ENCODE assay signal across 15 cellular contexts in genomic region chr12:65649126-65649525, GRCh38.
DNase-seq lines count a peak whose midpoint lies in the region; ATAC-seq, FAIRE-seq and TF ChIP-seq lines count a peak whose summit lies in the region.
"Had no signal": no experiment of that assay in that cellular context is flagged by ENCODE, and none has a peak within 500 bp of the region (broad histone marks: within the 10 kb centered on the region; RNA-seq: fewer than 3 reads in every experiment).

No MANE protein-coding gene starts in this region.

- H3K36me3 Mint-ChIP-seq in CD4-positive, alpha-beta memory T cell = no peaks in the 10 kb centered on the region
- no peaks in the 10 kb centered on the region for H3K36me3 Mint-ChIP-seq in GM23338 (ENCODE audit: low read depth)
- H3K36me3 Mint-ChIP-seq: activated naive CD8-positive, alpha-beta T cell; stimulated activated effector memory CD8-positive, alpha-beta T cell treated with anti-CD3 and anti-CD28 coated beads, Interleukin-12 subunit alpha, Interleukin-12 subunit beta, amount 100 ng/mL, for 72 hours had no signal

- BruUV-seq in endothelial cell of umbilical vein (replicated peaks; lab: Mats Ljungman, UMichigan) = no TSS peak

- H3K4me2 ChIP-seq in endothelial cell of umbilical vein (ENCODE audit: insufficient read depth, low read length) (peak overlapping the region; percentile 9), osteoblast (ENCODE audit: insufficient read depth, low read length) (peak overlapping the region; percentile 8), GM23338 (no peak overlapping the region)
- H3K4me2 ChIP-seq: hepatocyte had no signal

- no peak for TF ChIP-seq POLR2A in endothelial cell of umbilical vein (IDR thresholded peaks at IDR 0.05; ENCODE audit: low read depth, low read length)

- intact Hi-C loops in endothelial cell of umbilical vein (cut with micrococcal nuclease) = loop anchor here (1.0 to 2.0 kb wide), 5 partner anchors 8 to 46 kb away; no protein-coding TSS in a partner anchor
- intact Hi-C loops in CD4-positive, alpha-beta memory T cell (cut with micrococcal nuclease) = no loop called here

- no peaks in the 10 kb centered on the region for H3K9me1 ChIP-seq in endothelial cell of umbilical vein (replicated peaks; ENCODE audit: control insufficient read depth, extremely low read depth, insufficient read depth, low read length)

- H2AFZ ChIP-seq in endothelial cell of umbilical vein (ENCODE audit: low read depth, low read length) (no peak overlapping the region), osteoblast (ENCODE audit: low read length) (no peak overlapping the region), GM23338 (no peak overlapping the region)
- H2AFZ ChIP-seq: hepatocyte had no signal

- H3F3A ChIP-seq in GM23338 (replicated peaks; ENCODE audit: low read depth) = no peaks in the 10 kb centered on the region

- TF ChIP-seq CTCF in BJ (IDR thresholded peaks at IDR 0.05; ENCODE audit: insufficient read depth, low read depth, low read length) = no peak
- no peak for TF ChIP-seq CTCF in endothelial cell of umbilical vein (IDR thresholded peaks at IDR 0.05; ENCODE audit: extremely low read depth in 1 of 2, insufficient read depth in 1 of 2, low read depth in 1 of 2, low read length in 2 of 2)
- no peak for TF ChIP-seq CTCF in osteoblast (IDR thresholded peaks at IDR 0.05; ENCODE audit: extremely low read depth, low read depth, low read length)
- no peak for TF ChIP-seq CTCF in GM23338 (conservative IDR thresholded peaks at IDR 0.05; ENCODE audit: low read depth in 2 of 2)

- H3K4me1 ChIP-seq in endothelial cell of umbilical vein (ENCODE audit: control insufficient read depth, extremely low read depth, insufficient read depth, low read length) (peaks cover 38% of the 10 kb centered on the region), osteoblast (ENCODE audit: insufficient read depth, low read length) (peaks cover 16% of the 10 kb centered on the region), GM23338 (ENCODE audit: insufficient read depth) (peaks cover 5% of the 10 kb centered on the region)
- no peaks in the 10 kb centered on the region for H3K4me1 ChIP-seq in CD4-positive, alpha-beta memory T cell (ENCODE audit: insufficient read depth, low read length)
- H3K4me1 ChIP-seq: psoas muscle had no signal

- no peaks in the 10 kb centered on the region for H3K9me3 ChIP-seq in endothelial cell of umbilical vein (replicated peaks; ENCODE audit: control insufficient read depth, insufficient read depth, low read length)
- H3K9me3 ChIP-seq in osteoblast (ENCODE audit: low read depth, low read length) = no peaks in the 10 kb centered on the region
- no peaks in the 10 kb centered on the region for H3K9me3 ChIP-seq in CD4-positive, alpha-beta memory T cell (ENCODE audit: control insufficient read depth in 1 of 2, low read length in 2 of 2)
- H3K9me3 ChIP-seq: psoas muscle had no signal

- CTCF ChIA-PET in BJ (lab: Yijun Ruan, JAX) = interaction anchor here (0.9 to 1.2 kb wide), 2 partner anchors 8 to 348 kb away, joined by 3 read pairs; no protein-coding TSS in a partner anchor
- CTCF ChIA-PET in endothelial cell of umbilical vein (lab: Charles Lee) = interaction anchor here (0.7 to 2.2 kb wide), 4 partner anchors 47 to 92 kb away, joined by 3 to 10 read pairs (median 3); no protein-coding TSS in a partner anchor
- CTCF ChIA-PET in CD4-positive, alpha-beta memory T cell (lab: Charles Lee; ENCODE audit: partially characterized antibody) = no interaction called here

- H3K27ac ChIP-seq in endothelial cell of umbilical vein (ENCODE audit: insufficient read depth, low read depth, low read length) = peak overlapping the region; percentile 95
- peak overlapping the region; percentile 93 for H3K27ac ChIP-seq in osteoblast (ENCODE audit: low read depth, low read length)
- no peak overlapping the region for H3K27ac ChIP-seq in CD4-positive, alpha-beta memory T cell (ENCODE audit: low read depth, low read length)
- no peak overlapping the region for H3K27ac ChIP-seq in GM23338 (ENCODE audit: low read depth)
- H3K27ac ChIP-seq: hepatocyte, psoas muscle had no signal

- H3K4me1 Mint-ChIP-seq in CD4-positive, alpha-beta memory T cell = no peaks in the 10 kb centered on the region
- H3K4me1 Mint-ChIP-seq in GM23338 = peaks cover 9% of the 10 kb centered on the region; the same call in 2 of the 3 replicates
- H3K4me1 Mint-ChIP-seq: stimulated activated effector memory CD8-positive, alpha-beta T cell treated with anti-CD3 and anti-CD28 coated beads, Interleukin-12 subunit alpha, Interleukin-12 subunit beta, amount 100 ng/mL, for 72 hours had no signal

- peak; percentile 91 for FAIRE-seq in endothelial cell of umbilical vein (lab: Jason Lieb, UNC)
- FAIRE-seq: GM19239 had no signal

- no peak overlapping the region for H3K4me3 Mint-ChIP-seq in CD4-positive, alpha-beta memory T cell
- H3K4me3 Mint-ChIP-seq in GM23338 = no peak overlapping the region
- H3K4me3 Mint-ChIP-seq: activated naive CD8-positive, alpha-beta T cell; stimulated activated effector memory CD8-positive, alpha-beta T cell treated with anti-CD3 and anti-CD28 coated beads, Interleukin-12 subunit alpha, Interleukin-12 subunit beta, amount 100 ng/mL, for 72 hours had no signal

- H3K9me2 ChIP-seq in GM23338 (ENCODE audit: insufficient read depth) = 0 out of 2 replicates have a peak, but pooled peaks cover 3% of the 10 kb centered on the region

- peaks cover 0 to 4% (median 0%) of the 10 kb centered on the region in 8 donors for H3K9me3 Mint-ChIP-seq in CD4-positive, alpha-beta memory T cell
- H3K9me3 Mint-ChIP-seq in GM23338 = no peaks in the 10 kb centered on the region
- H3K9me3 Mint-ChIP-seq: stimulated activated effector memory CD8-positive, alpha-beta T cell treated with anti-CD3 and anti-CD28 coated beads, Interleukin-12 subunit alpha, Interleukin-12 subunit beta, amount 100 ng/mL, for 72 hours had no signal

- no peak for ATAC-seq in GM23338
- ATAC-seq: stimulated activated effector memory CD8-positive, alpha-beta T cell treated with anti-CD3 and anti-CD28 coated beads, Interleukin-12 subunit alpha, Interleukin-12 subunit beta, amount 100 ng/mL, for 72 hours had no signal

- H3K36me3 ChIP-seq in BJ (ENCODE audit: control insufficient read depth, insufficient read depth, low read length) (no peaks in the 10 kb centered on the region), endothelial cell of umbilical vein (ENCODE audit: control insufficient read depth in 2 of 2, extremely low read depth in 1 of 2, insufficient read depth in 2 of 2, low read length in 2 of 2) (no peaks in the 10 kb centered on the region), osteoblast (ENCODE audit: insufficient read depth, low read length) (no peaks in the 10 kb centered on the region), GM23338 (ENCODE audit: insufficient read depth) (no peaks in the 10 kb centered on the region)
- H3K36me3 ChIP-seq in CD4-positive, alpha-beta memory T cell (ENCODE audit: insufficient read depth, low read length) = no peaks in the 10 kb centered on the region

- H3K9ac ChIP-seq in endothelial cell of umbilical vein (replicated peaks; ENCODE audit: extremely low read depth, insufficient read depth, low read length) = peak overlapping the region; percentile 81

- H3K27me3 ChIP-seq in BJ (ENCODE audit: control insufficient read depth, insufficient read depth, low read length) (no peaks in the 10 kb centered on the region), endothelial cell of umbilical vein (ENCODE audit: control insufficient read depth in 2 of 2, insufficient read depth in 2 of 2, low read length in 2 of 2) (no peaks in the 10 kb centered on the region), osteoblast (ENCODE audit: insufficient read depth, low read length) (no peaks in the 10 kb centered on the region), GM23338 (ENCODE audit: insufficient read depth) (no peaks in the 10 kb centered on the region)
- no peaks in the 10 kb centered on the region for H3K27me3 ChIP-seq in CD4-positive, alpha-beta memory T cell (ENCODE audit: insufficient read depth, low read length)
- H3K27me3 ChIP-seq: hepatocyte had no signal

- no peak overlapping the region for H3K27ac Mint-ChIP-seq in CD4-positive, alpha-beta memory T cell
- no peak overlapping the region for H3K27ac Mint-ChIP-seq in GM23338
- H3K27ac Mint-ChIP-seq: activated naive CD8-positive, alpha-beta T cell; stimulated activated effector memory CD8-positive, alpha-beta T cell treated with anti-CD3 and anti-CD28 coated beads, Interleukin-12 subunit alpha, Interleukin-12 subunit beta, amount 100 ng/mL, for 72 hours had no signal

- H4K20me1 ChIP-seq in endothelial cell of umbilical vein (replicated peaks; ENCODE audit: control insufficient read depth, extremely low read depth, insufficient read depth, low read length) (no peaks in the 10 kb centered on the region), osteoblast (ENCODE audit: insufficient read depth, low read length) (no peaks in the 10 kb centered on the region), GM23338 (replicated peaks; ENCODE audit: insufficient read depth) (no peaks in the 10 kb centered on the region)

- POLR2A ChIA-PET in BJ (lab: Charles Lee) = no interaction called here
- POLR2A ChIA-PET in endothelial cell of umbilical vein (lab: Charles Lee) = interaction anchor here (0.8 to 2.9 kb wide), 3 partner anchors 11 to 40 kb away, joined by 3 to 9 read pairs (median 4); no protein-coding TSS in a partner anchor
- POLR2A ChIA-PET in CD4-positive, alpha-beta memory T cell (lab: Charles Lee; ENCODE audit: partially characterized antibody) = no interaction called here

- H3K4me3 ChIP-seq in BJ (ENCODE audit: low read depth, low read length) (no peak overlapping the region), endothelial cell of umbilical vein (replicated peaks in 1 of 3; ENCODE audit: insufficient read depth in 1 of 3, low read depth in 1 of 3, low read length in 3 of 3) (no peak overlapping the region), osteoblast (ENCODE audit: insufficient read depth, low read length) (no peak overlapping the region), GM23338 (no peak overlapping the region)
- no peak overlapping the region for H3K4me3 ChIP-seq in CD4-positive, alpha-beta memory T cell (ENCODE audit: low read length in 2 of 2)
- H3K4me3 ChIP-seq: hepatocyte, psoas muscle had no signal

- H3K27me3 Mint-ChIP-seq in CD4-positive, alpha-beta memory T cell = no peaks in the 10 kb centered on the region
- H3K27me3 Mint-ChIP-seq in GM23338 (ENCODE audit: insufficient read depth, low read depth, poor library complexity) = peaks cover 3% of the 10 kb centered on the region

- DNase-seq in BJ (ENCODE audit: low read depth) (peak; percentile 92), NCI-H460 (ENCODE audit: extremely low read depth, low read depth) (peak; percentile 85), endothelial cell of umbilical vein (ENCODE audit: low read depth, low spot score) (peak; percentile 98), osteoblast (ENCODE audit: insufficient read length, low spot score, missing footprints) (peak; percentile 91), NCI-H1694 treated with DMSO at 0.1 percent for 48 hours (lab: John Stamatoyannopoulos, UW) (no peak), GM23338 (ENCODE audit: low spot score) (no peak)
- no peak for DNase-seq in CD4-positive, alpha-beta memory T cell
- no peak for DNase-seq in central memory CD4-positive, alpha-beta T cell
- DNase-seq: DMS153, NCI-H2171 treated with DMSO at 0.1 percent for 48 hours, psoas muscle had no signal

- dilution Hi-C loops in endothelial cell of umbilical vein (cut with MboI; ENCODE audit: extremely low pct_ligation_motif_present, low sequenced_read_pairs) = no loop called here

- no peaks in the 10 kb centered on the region for H3K79me2 ChIP-seq in endothelial cell of umbilical vein (ENCODE audit: control insufficient read depth, insufficient read depth, low read length)
- no peaks in the 10 kb centered on the region for H3K79me2 ChIP-seq in osteoblast (ENCODE audit: insufficient read depth, low read length)
- H3K79me2 ChIP-seq in GM23338 (replicated peaks; ENCODE audit: insufficient read depth) = no peaks in the 10 kb centered on the region
- H3K79me2 ChIP-seq: hepatocyte had no signal

Comparison
In these comparisons a context has a peak if more than half of its experiments do, and no peak if none do; other contexts are left out.
1. DNase-seq: peak in BJ (single experiment), NCI-H460 (single experiment), endothelial cell of umbilical vein (single experiment) and osteoblast (single experiment); none in CD4-positive, alpha-beta memory T cell (0 of 5), NCI-H1694 treated with DMSO at 0.1 percent for 48 hours (single experiment), central memory CD4-positive, alpha-beta T cell (single experiment) and GM23338 (single experiment).
2. H3K27ac ChIP-seq: peak in endothelial cell of umbilical vein (single experiment) and osteoblast (single experiment); none in CD4-positive, alpha-beta memory T cell (single experiment) and GM23338 (single experiment).